Comparison of ENCODE assay signal across 35 cellular contexts in genomic region chr5:108974594-108974993, GRCh38.
"Had no signal": no experiment of that assay in that cellular context is flagged by ENCODE, and none has a peak within 500 bp of the region (broad histone marks: within the 10 kb centered on the region; RNA-seq: fewer than 3 reads in every experiment).

No MANE protein-coding gene starts in this region.

- DNase-seq: Karpas-422, Kasumi-1, KBM-7, KG1, MG63, MM.1S, MV-4-11, NCI-H1048, NCI-H1092, NCI-H1092 treated with DMSO at 0.1 percent for 48 hours, NCI-H1105, NCI-H1105 treated with DMSO at 0.1 percent for 48 hours, NCI-H1417, NCI-H1417 treated with DMSO at 0.1 percent for 48 hours, NCI-H1436, NCI-H1436 treated with DMSO at 0.1 percent for 48 hours, NCI-H146, NCI-H1694, NCI-H1694 treated with DMSO at 0.1 percent for 48 hours, NCI-H187, NCI-H187 treated with DMSO at 0.1 percent for 48 hours, NCI-H1930, NCI-H2029, NCI-H2029 treated with DMSO at 0.1 percent for 48 hours, NCI-H2081, NCI-H2081 treated with DMSO at 0.1 percent for 48 hours, NCI-H2107, NCI-H2171, NCI-H2171 treated with DMSO at 0.1 percent for 48 hours, NCI-H2227 treated with DMSO at 0.1 percent for 48 hours, NCI-H226, NCI-H345, NCI-H446, NCI-H446 treated with DMSO at 0.1 percent for 48 hours had no signal

- H3K9me3 ChIP-seq: MG63 had no signal

- H3K36me3 ChIP-seq: MG63 had no signal

- H3K9ac ChIP-seq: KMS-11 had no signal

- H3K4me3 ChIP-seq: MG63 had no signal

- H3K27me3 ChIP-seq: MG63 had no signal

- H3K27ac ChIP-seq: KMS-11 had no signal

- H3K4me2 ChIP-seq: KMS-11 had no signal
